Comparison of ENCODE assay signal across 16 cellular contexts in genomic region chr6:10553869-10554268, GRCh38. TPM values are rescaled to one million over a fixed set of nuclear protein-coding genes. Genes with fewer than 3 reads are reported as not detected.
DNase-seq lines count a peak whose midpoint lies in the region; ATAC-seq and TF ChIP-seq lines count a peak whose summit lies in the region.
"Had no signal": no experiment of that assay in that cellular context is flagged by ENCODE, and none has a peak within 500 bp of the region (broad histone marks: within the 10 kb centered on the region; RNA-seq: fewer than 3 reads in every experiment).

No MANE protein-coding gene starts in this region.

- ATAC-seq in IMR-90 (ENCODE audit: low read depth), result no peak
- ATAC-seq: HepG2 had no signal

- TF ChIP-seq CTCF in IMR-90 (conservative IDR thresholded peaks at IDR 0.05; ENCODE audit: low read depth, low read length) (no peak), ascending aorta (IDR thresholded peaks at IDR 0.05) (no peak), hepatocyte (IDR thresholded peaks at IDR 0.05; ENCODE audit: poor library complexity) (no peak), MM.1S (IDR thresholded peaks at IDR 0.05; ENCODE audit: low read length) (no peak), tibial artery (IDR thresholded peaks at IDR 0.05) (no peak)

- H4K5ac ChIP-seq in IMR-90 (ENCODE audit: low read depth, low read length), result no peak overlapping the region

- H3K9me3 ChIP-seq in IMR-90 (ENCODE audit: control insufficient read depth, insufficient read depth, low read length), result no peaks in the 10 kb centered on the region
- no peaks in the 10 kb centered on the region for H3K9me3 ChIP-seq in ascending aorta
- H3K9me3 ChIP-seq in hepatocyte (ENCODE audit: low read depth), result no peaks in the 10 kb centered on the region
- H3K9me3 ChIP-seq in stomach smooth muscle (ENCODE audit: control insufficient read depth in 2 of 2, low read length in 2 of 2), result no peaks in the 10 kb centered on the region
- no peaks in the 10 kb centered on the region for H3K9me3 ChIP-seq in MM.1S (replicated peaks; ENCODE audit: insufficient read depth, low read length)
- no peaks in the 10 kb centered on the region for H3K9me3 ChIP-seq in tibial artery
- H3K9me3 ChIP-seq: SK-N-SH had no signal

- no peak overlapping the region for H4K8ac ChIP-seq in IMR-90 (ENCODE audit: low read depth in 2 of 2, low read length in 2 of 2)

- H4K20me1 ChIP-seq in IMR-90 (ENCODE audit: insufficient read depth, low read length) (no peaks in the 10 kb centered on the region), hepatocyte (ENCODE audit: insufficient read depth, poor library complexity, severe bottlenecking) (no peaks in the 10 kb centered on the region), MM.1S (ENCODE audit: insufficient read depth, low read length) (no peaks in the 10 kb centered on the region)

- CTCF ChIA-PET in IMR-90 (lab: Yijun Ruan, JAX), result no interaction called here

- H3K9ac ChIP-seq in IMR-90 (ENCODE audit: low read depth, low read length), result no peak overlapping the region
- peak overlapping the region in 1 of 2 donors; percentile 11 for H3K9ac ChIP-seq in stomach smooth muscle (ENCODE audit: low read length in 2 of 2)
- no peak overlapping the region for H3K9ac ChIP-seq in MM.1S (ENCODE audit: low read length)
- H3K9ac ChIP-seq: SK-N-SH had no signal

- H3K9me2 ChIP-seq in hepatocyte (replicated peaks; ENCODE audit: insufficient read depth) (no peaks in the 10 kb centered on the region), MM.1S (replicated peaks; ENCODE audit: insufficient read depth, low read length) (no peaks in the 10 kb centered on the region)
- H3K9me2 ChIP-seq: SK-N-SH had no signal

- H3K23ac ChIP-seq in IMR-90 (ENCODE audit: low read depth, low read length), result no peak overlapping the region

- no peak overlapping the region for H3K56ac ChIP-seq in IMR-90 (ENCODE audit: extremely low read depth, insufficient read depth, low read length)

- no peak overlapping the region for H4K91ac ChIP-seq in IMR-90 (ENCODE audit: insufficient read depth, low read depth, low read length)

- H3K4me2 ChIP-seq in IMR-90 (ENCODE audit: low read depth, low read length) (no peak overlapping the region), hepatocyte (peak overlapping the region; percentile 19), MM.1S (ENCODE audit: low read depth, low read length) (no peak overlapping the region)
- H3K4me2 ChIP-seq: SK-N-SH had no signal

- H3K79me2 ChIP-seq in hepatocyte (peaks cover 67% of the 10 kb centered on the region), MM.1S (ENCODE audit: low read length) (no peaks in the 10 kb centered on the region)

- H2AK5ac ChIP-seq in IMR-90 (ENCODE audit: low read depth, low read length), result no peak overlapping the region

- intact Hi-C loops in IMR-90 (cut with micrococcal nuclease) (loop anchor here (2.0 kb wide), 1 partner anchor 73 kb away; no protein-coding TSS in a partner anchor), ascending aorta (cut with DNase I) (no loop called here), tibial artery (cut with DNase I; ENCODE audit: low total_unique reads) (no loop called here)

- H2BK15ac ChIP-seq in IMR-90 (ENCODE audit: low read depth, low read length), result no peak overlapping the region

- DNase-seq in IMR-90 (no peak), ascending aorta (ENCODE audit: low spot score in 2 of 2) (no peak), hepatocyte (ENCODE audit: low spot score) (no peak), MM.1S (no peak), NCI-H1436 (lab: John Stamatoyannopoulos, UW) (no peak), tibial artery (no peak)
- DNase-seq: C1 segment of cervical spinal cord, KG1, NCI-H1436 treated with DMSO at 0.1 percent for 48 hours, NCI-H510A, NCI-H82, OCI-M1, SHP77, SK-N-SH had no signal

- H3K14ac ChIP-seq in IMR-90 (replicated peaks; ENCODE audit: low read depth, low read length), result 0 out of 2 replicates have a peak overlapping the region, but pooled peaks have one; percentile 51

- dilution Hi-C loops in IMR-90 (cut with HindIII; ENCODE audit: low sequenced_read_pairs, unreplicated experiment), result no loop called here

- TF ChIP-seq POLR2A in IMR-90 (IDR thresholded peaks at IDR 0.05; ENCODE audit: low read depth, low read length), result no peak

- no peak overlapping the region for H3K18ac ChIP-seq in IMR-90 (ENCODE audit: low read depth, low read length)

- H2BK120ac ChIP-seq in IMR-90 (ENCODE audit: low read depth, low read length), result no peak overlapping the region

- H3K27ac ChIP-seq in IMR-90 (ENCODE audit: insufficient read depth, low read length) (no peak overlapping the region), ascending aorta (peak overlapping the region; percentile 23 to 41), hepatocyte (peak overlapping the region; percentile 9), stomach smooth muscle (ENCODE audit: low read length) (peak overlapping the region; percentile 69), MM.1S (ENCODE audit: low read length) (no peak overlapping the region), tibial artery (no peak overlapping the region)

- in situ Hi-C loops in IMR-90 (cut with MboI; ENCODE audit: low sequenced_read_pairs), result no loop called here

- H2BK5ac ChIP-seq in IMR-90 (ENCODE audit: low read depth, low read length, poor library complexity, severe bottlenecking), result no peak overlapping the region

- POLR2A ChIA-PET in IMR-90 (lab: Charles Lee; ENCODE audit: unreplicated experiment), result no interaction called here

- H3K36me3 ChIP-seq in IMR-90 (ENCODE audit: control insufficient read depth, insufficient read depth, low read length) (no peaks in the 10 kb centered on the region), ascending aorta (no peaks in the 10 kb centered on the region), hepatocyte (replicated peaks; ENCODE audit: insufficient read depth, low read depth) (no peaks in the 10 kb centered on the region), stomach smooth muscle (ENCODE audit: control insufficient read depth in 2 of 2, insufficient read depth in 2 of 2, low read length in 2 of 2) (no peaks in the 10 kb centered on the region), MM.1S (replicated peaks; ENCODE audit: insufficient read depth, low read length) (no peaks in the 10 kb centered on the region), tibial artery (no peaks in the 10 kb centered on the region)

- H2AFZ ChIP-seq in IMR-90 (replicated peaks; ENCODE audit: low read length, poor library complexity), result no peak overlapping the region
- no peak overlapping the region for H2AFZ ChIP-seq in hepatocyte
- H2AFZ ChIP-seq in MM.1S (ENCODE audit: low read length), result no peak overlapping the region

- no peak overlapping the region for H2BK20ac ChIP-seq in IMR-90 (ENCODE audit: low read depth, low read length)

- H3K4me1 ChIP-seq in IMR-90 (ENCODE audit: control insufficient read depth, insufficient read depth, low read length), result 0 out of 2 replicates have a peak, but pooled peaks cover 3% of the 10 kb centered on the region
- H3K4me1 ChIP-seq in ascending aorta, result peaks cover 0 to 37% of the 10 kb centered on the region in 2 donors
- peaks cover 11% of the 10 kb centered on the region for H3K4me1 ChIP-seq in hepatocyte (ENCODE audit: insufficient read depth)
- H3K4me1 ChIP-seq in stomach smooth muscle (ENCODE audit: control insufficient read depth, insufficient read depth, low read length), result peaks cover 40% of the 10 kb centered on the region
- no peaks in the 10 kb centered on the region for H3K4me1 ChIP-seq in MM.1S (ENCODE audit: low read length)
- peaks cover 0 to 24% (median 12%) of the 10 kb centered on the region in 4 donors for H3K4me1 ChIP-seq in tibial artery

- no TSS peak for BruUV-seq in IMR-90 (replicated peaks; lab: Mats Ljungman, UMichigan)

- H3K4ac ChIP-seq in IMR-90 (ENCODE audit: low read depth, low read length), result no peak overlapping the region

- no peak overlapping the region for H2AK9ac ChIP-seq in IMR-90 (replicated peaks; ENCODE audit: low read depth, low read length, poor library complexity)

- H3K9me1 ChIP-seq in IMR-90 (ENCODE audit: insufficient read depth, low read length), result peaks cover 2% of the 10 kb centered on the region; the same call in 1 of the 2 replicates

- WGBS in IMR-90 (ENCODE audit: extremely low coverage in 2 of 2, insufficient read length in 1 of 2), 2 experiments, result no CpG with 5 or more reads among the region's 1 CpG
- WGBS in hepatocyte (ENCODE audit: low lambda C conversion rate, missing lambda C conversion rate), result 88% methylated on average over 1 of the region's 1 CpG

- no peaks in the 10 kb centered on the region for H3K79me1 ChIP-seq in IMR-90 (ENCODE audit: low read depth in 1 of 2, low read length in 2 of 2)

- TF ChIP-seq RAD21 in IMR-90 (IDR thresholded peaks at IDR 0.05; ENCODE audit: low read length), result no peak

- no peak overlapping the region for H3K4me3 ChIP-seq in IMR-90 (ENCODE audit: insufficient read depth, low read depth, low read length)
- H3K4me3 ChIP-seq in ascending aorta, result no peak overlapping the region
- H3K4me3 ChIP-seq in hepatocyte, result no peak overlapping the region
- H3K4me3 ChIP-seq in stomach smooth muscle (ENCODE audit: low read length in 2 of 2), result no peak overlapping the region
- H3K4me3 ChIP-seq in MM.1S (ENCODE audit: low read length), result no peak overlapping the region
- no peak overlapping the region for H3K4me3 ChIP-seq in tibial artery

- no peaks in the 10 kb centered on the region for H3F3A ChIP-seq in MM.1S (ENCODE audit: insufficient read depth, low read length)

- no peaks in the 10 kb centered on the region for H3K27me3 ChIP-seq in IMR-90 (ENCODE audit: control insufficient read depth, insufficient read depth, low read length)
- H3K27me3 ChIP-seq in ascending aorta, result no peaks in the 10 kb centered on the region
- H3K27me3 ChIP-seq in hepatocyte, result no peaks in the 10 kb centered on the region
- no peaks in the 10 kb centered on the region for H3K27me3 ChIP-seq in stomach smooth muscle (ENCODE audit: control insufficient read depth in 1 of 2, insufficient read depth in 2 of 2, low read length in 2 of 2)
- H3K27me3 ChIP-seq in MM.1S (replicated peaks; ENCODE audit: insufficient read depth, low read length), result no peaks in the 10 kb centered on the region
- H3K27me3 ChIP-seq in tibial artery, result peaks cover 0 to 28% of the 10 kb centered on the region in 2 donors

TF ChIP-seq in IMR-90, 13 proteins besides CTCF, POLR2A, EP300 and RAD21 (continues in another document):
- TF ChIP-seq CHD1 (IDR thresholded peaks at IDR 0.05; ENCODE audit: low read depth, low read length) (no peak), MXI1 (IDR thresholded peaks at IDR 0.05; ENCODE audit: borderline replicate concordance, low read depth, low read length) (no peak), RFX5 (IDR thresholded peaks at IDR 0.05; ENCODE audit: low read depth, low read length) (no peak), MAFK (IDR thresholded peaks at IDR 0.05; ENCODE audit: low read depth, low read length) (no peak)

RNA-seq across cellular contexts. Expression of gene GCNT2, which starts 32.7 kb away (rescaled TPM):
- total RNA-seq in IMR-90 (2012; rRNA removed) (0.83 and 0.90 TPM in 2 replicates), ascending aorta (16.7 TPM), hepatocyte (36.4 and 39.3 TPM in 2 replicates)
- polyA plus RNA-seq in IMR-90 (2012; rRNA removed) (0.24 and 0.34 TPM in 2 replicates), hepatocyte (16.3 and 25.9 TPM in 2 replicates)
- 0.11 and 0.17 TPM in 2 replicates for polyA plus RNA-seq in IMR-90 (2012; cell fraction: cytosol; rRNA removed)
- 0.11 and 0.47 TPM in 2 replicates for polyA plus RNA-seq in IMR-90 (2012; cell fraction: nucleus; rRNA removed; ENCODE audit: low replicate concordance)

Comparison
In these comparisons a context has a peak if more than half of its experiments do, and no peak if none do; other contexts are left out.
1. H3K27ac ChIP-seq: peak in ascending aorta (2 of 2), hepatocyte (single experiment) and stomach smooth muscle (single experiment); none in IMR-90 (single experiment), MM.1S (single experiment) and tibial artery (0 of 2).